ENCODE assay signal across 8 cellular contexts in genomic region chr19:44753932-44754742, GRCh38. TPM values are rescaled to one million over a fixed set of nuclear protein-coding genes. Genes with fewer than 3 reads are reported as not detected.
DNase-seq lines count a peak whose midpoint lies in the region; ATAC-seq and TF ChIP-seq lines count a peak whose summit lies in the region.

No MANE protein-coding gene starts in this region.

- peak overlapping the region; percentile 42 for H3K4me3 ChIP-seq in HEK293 (ENCODE audit: low read depth, low read length)
- H3K4me3 ChIP-seq in OCI-LY3 (ENCODE audit: low read length): peak overlapping the region; percentile 91
- peak overlapping the region; percentile 41 for H3K4me3 ChIP-seq in fibroblast of mammary gland (ENCODE audit: control insufficient read depth, low read depth, low read length)

- peak; percentile 43 for DNase-seq in D341Med (ENCODE audit: low spot score)
- peak; percentile 93 to 94 for DNase-seq in activated T-cell treated with anti-CD3 and anti-CD28 coated beads, Interleukin-2, amount 50 U/mL, for 48 hours
- peak; percentile 87 for DNase-seq in fibroblast of mammary gland (ENCODE audit: low read depth)
- peak; percentile 95 for DNase-seq in natural killer cell treated with Interleukin-12 subunit alpha and Interleukin-12 subunit beta and Interleukin-15 and Interleukin-18, amount 100 ng/mL, for 72 hours (ENCODE audit: low spot score)
- DNase-seq in stromal cell of bone marrow (ENCODE audit: low read depth): peak; percentile 69

- H3K36me3 ChIP-seq in HEK293 (ENCODE audit: control insufficient read depth in 2 of 2, insufficient read depth in 1 of 2, low read length in 2 of 2) (peaks cover 8 to 18% of the 10 kb centered on the region in 2 experiments; a peak in 2 of 3 replicates), OCI-LY3 (replicated peaks; ENCODE audit: low read depth, low read length) (peaks cover 78% of the 10 kb centered on the region)

- H3K9me3 ChIP-seq in HEK293 (ENCODE audit: control insufficient read depth, insufficient read depth, low read depth, low read length): no peaks in the 10 kb centered on the region
- H3K9me3 ChIP-seq in OCI-LY3 (ENCODE audit: insufficient read depth, low read length): no peaks in the 10 kb centered on the region

- CTCF ChIA-PET in HEK293 (lab: Yijun Ruan, JAX): interaction anchor here (0.5 to 4.8 kb wide), 11 partner anchors 11 to 523 kb away, joined by 3 to 26 read pairs (median 3); no protein-coding TSS in a partner anchor

- peaks cover 44 to 63% of the 10 kb centered on the region in 2 donors for H3K4me1 Mint-ChIP-seq in natural killer cell treated with Interleukin-12 subunit alpha and Interleukin-12 subunit beta and Interleukin-15 and Interleukin-18, amount 100 ng/mL, for 72 hours (ENCODE audit: low read depth in 2 of 2)

- no peaks in the 10 kb centered on the region for H3K27me3 ChIP-seq in OCI-LY3 (ENCODE audit: low read depth, low read length)

- H3K4me1 ChIP-seq in HEK293 (ENCODE audit: control insufficient read depth, insufficient read depth, low read length) (peaks cover 18% of the 10 kb centered on the region), OCI-LY3 (ENCODE audit: low read length) (peaks cover 60% of the 10 kb centered on the region)

- H3K9me3 Mint-ChIP-seq in natural killer cell treated with Interleukin-12 subunit alpha and Interleukin-12 subunit beta and Interleukin-15 and Interleukin-18, amount 100 ng/mL, for 72 hours: no peaks in the 10 kb centered on the region

- POLR2A ChIA-PET in HEK293 (lab: Yijun Ruan, JAX): interaction anchor here (0.5 to 2.2 kb wide), 12 partner anchors 12 to 285 kb away, joined by 3 to 9 read pairs (median 4); no protein-coding TSS in a partner anchor

- H3K79me2 ChIP-seq in OCI-LY3 (ENCODE audit: low read length): peaks cover 63% of the 10 kb centered on the region

- peaks cover 9% of the 10 kb centered on the region; the same call in 1 of the 2 replicates for H4K20me1 ChIP-seq in OCI-LY3 (ENCODE audit: insufficient read depth, low read length)

- H3K27ac ChIP-seq in HEK293 (ENCODE audit: extremely low read depth, low read depth, low read length) (peak overlapping the region; percentile 67), OCI-LY3 (ENCODE audit: low read length) (peak overlapping the region; percentile 97)

- peaks cover 27% of the 10 kb centered on the region for H3K36me3 Mint-ChIP-seq in natural killer cell treated with Interleukin-12 subunit alpha and Interleukin-12 subunit beta and Interleukin-15 and Interleukin-18, amount 100 ng/mL, for 72 hours

- TF ChIP-seq CTCF in HEK293 (tag by site-specific recombination; IDR thresholded peaks at IDR 0.05): 0 out of 2 replicates have a peak, but pooled peaks have one; percentile 24
- no peak for TF ChIP-seq CTCF in OCI-LY3 (IDR thresholded peaks at IDR 0.05; ENCODE audit: low read depth, low read length)
- TF ChIP-seq CTCF in fibroblast of mammary gland (conservative IDR thresholded peaks at IDR 0.05; ENCODE audit: control insufficient read depth, insufficient read depth, low read depth, low read length): no peak

- H3K27me3 Mint-ChIP-seq in natural killer cell treated with Interleukin-12 subunit alpha and Interleukin-12 subunit beta and Interleukin-15 and Interleukin-18, amount 100 ng/mL, for 72 hours: no peaks in the 10 kb centered on the region

- H3K9ac ChIP-seq in OCI-LY3 (ENCODE audit: low read length): peak overlapping the region; percentile 100

- no peak overlapping the region for H2AFZ ChIP-seq in OCI-LY3 (ENCODE audit: low read depth, low read length)

- ATAC-seq in natural killer cell treated with Interleukin-12 subunit alpha and Interleukin-12 subunit beta and Interleukin-15 and Interleukin-18, amount 100 ng/mL, for 72 hours: peak; percentile 56 to 74
- no peak for ATAC-seq in GM19328 (IDR thresholded peaks at IDR 0.05; ENCODE audit: unreplicated experiment)

- H3K4me2 ChIP-seq in OCI-LY3 (ENCODE audit: low read length): peak overlapping the region; percentile 100

- H3K4me3 Mint-ChIP-seq in natural killer cell treated with Interleukin-12 subunit alpha and Interleukin-12 subunit beta and Interleukin-15 and Interleukin-18, amount 100 ng/mL, for 72 hours: peak overlapping the region; percentile 98

- peak overlapping the region; percentile 84 to 98 for H3K27ac Mint-ChIP-seq in natural killer cell treated with Interleukin-12 subunit alpha and Interleukin-12 subunit beta and Interleukin-15 and Interleukin-18, amount 100 ng/mL, for 72 hours

TF ChIP-seq in HEK293, 187 proteins besides CTCF, POLR2A, EP300 and RAD21 (continues in another document):
- TF ChIP-seq ZNF776 (tag by site-specific recombination; IDR thresholded peaks at IDR 0.05; ENCODE audit: borderline replicate concordance): no peak
- peak; percentile 79 for TF ChIP-seq KLF9 (tag by site-specific recombination; IDR thresholded peaks at IDR 0.05; ENCODE audit: low read depth)
- peak; percentile 24; the same call in 1 of the 2 replicates for TF ChIP-seq WT1 (tag by site-specific recombination; IDR thresholded peaks at IDR 0.05)
- TF ChIP-seq ZBTB11 (tag by site-specific recombination; conservative IDR thresholded peaks at IDR 0.05; ENCODE audit: low read depth): 0 out of 2 replicates have a peak, but pooled peaks have one; percentile 28
- peak; percentile 67 for TF ChIP-seq SP3 (tag by site-specific recombination; IDR thresholded peaks at IDR 0.05)
- TF ChIP-seq GLIS1 (tag by site-specific recombination; IDR thresholded peaks at IDR 0.05): peak; percentile 92
- peak; percentile 91 for TF ChIP-seq GLIS2 (tag by site-specific recombination; IDR thresholded peaks at IDR 0.05)
- TF ChIP-seq ZNF416 (tag by site-specific recombination; IDR thresholded peaks at IDR 0.05): no peak
- peak; percentile 56 for TF ChIP-seq SP2 (tag by site-specific recombination; IDR thresholded peaks at IDR 0.05)
- TF ChIP-seq ZNF335 (tag by site-specific recombination; conservative IDR thresholded peaks at IDR 0.05): peak; percentile 57
- TF ChIP-seq KLF16 (tag by site-specific recombination; IDR thresholded peaks at IDR 0.05): 0 out of 2 replicates have a peak, but pooled peaks have one; percentile 24
- peak; percentile 90 for TF ChIP-seq IKZF3 (tag by site-specific recombination; IDR thresholded peaks at IDR 0.05)
- 0 out of 2 replicates have a peak, but pooled peaks have one; percentile 35 for TF ChIP-seq ZNF423 (tag by site-specific recombination; IDR thresholded peaks at IDR 0.05)
- TF ChIP-seq ZNF785 (tag by site-specific recombination; IDR thresholded peaks at IDR 0.05): no peak
- no peak for TF ChIP-seq ZNF248 (tag by site-specific recombination; IDR thresholded peaks at IDR 0.05)
- TF ChIP-seq, protein P1, sequence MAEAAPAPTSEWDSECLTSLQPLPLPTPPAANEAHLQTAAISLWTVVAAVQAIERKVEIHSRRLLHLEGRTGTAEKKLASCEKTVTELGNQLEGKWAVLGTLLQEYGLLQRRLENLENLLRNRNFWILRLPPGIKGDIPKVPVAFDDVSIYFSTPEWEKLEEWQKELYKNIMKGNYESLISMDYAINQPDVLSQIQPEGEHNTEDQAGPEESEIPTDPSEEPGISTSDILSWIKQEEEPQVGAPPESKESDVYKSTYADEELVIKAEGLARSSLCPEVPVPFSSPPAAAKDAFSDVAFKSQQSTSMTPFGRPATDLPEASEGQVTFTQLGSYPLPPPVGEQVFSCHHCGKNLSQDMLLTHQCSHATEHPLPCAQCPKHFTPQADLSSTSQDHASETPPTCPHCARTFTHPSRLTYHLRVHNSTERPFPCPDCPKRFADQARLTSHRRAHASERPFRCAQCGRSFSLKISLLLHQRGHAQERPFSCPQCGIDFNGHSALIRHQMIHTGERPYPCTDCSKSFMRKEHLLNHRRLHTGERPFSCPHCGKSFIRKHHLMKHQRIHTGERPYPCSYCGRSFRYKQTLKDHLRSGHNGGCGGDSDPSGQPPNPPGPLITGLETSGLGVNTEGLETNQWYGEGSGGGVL (tag by site-specific recombination; IDR thresholded peaks at IDR 0.05): peak; percentile 69
- peak; percentile 59; the same call in 1 of the 2 replicates for TF ChIP-seq ZNF76 (tag by site-specific recombination; IDR thresholded peaks at IDR 0.05; ENCODE audit: borderline replicate concordance, low read depth)

RNA-seq across cellular contexts. Expression of gene BCL3, which starts 5.6 kb away (rescaled TPM):
- total RNA-seq in natural killer cell treated with Interleukin-12 subunit alpha and Interleukin-12 subunit beta and Interleukin-15 and Interleukin-18, amount 100 ng/mL, for 72 hours: 100 to 1,000 TPM; 117 to 122 TPM

RNA-seq across cellular contexts. Expression of gene CBLC, which starts 23.6 kb away (rescaled TPM):
- not detected for total RNA-seq in natural killer cell treated with Interleukin-12 subunit alpha and Interleukin-12 subunit beta and Interleukin-15 and Interleukin-18, amount 100 ng/mL, for 72 hours

RNA-seq across cellular contexts. Expression of gene BCAM, which starts 54.8 kb away (rescaled TPM):
- total RNA-seq in natural killer cell treated with Interleukin-12 subunit alpha and Interleukin-12 subunit beta and Interleukin-15 and Interleukin-18, amount 100 ng/mL, for 72 hours: not detected

RNA-seq across cellular contexts. Expression of gene CEACAM16, which starts 55.2 kb away (rescaled TPM):
- total RNA-seq in natural killer cell treated with Interleukin-12 subunit alpha and Interleukin-12 subunit beta and Interleukin-15 and Interleukin-18, amount 100 ng/mL, for 72 hours: not detected

Comparison
In these comparisons a context has a peak if more than half of its experiments do, and no peak if none do; other contexts are left out.
1. DNase-seq: peak in every context shown above with its lines; median percentile 95 in natural killer cell treated with Interleukin-12 subunit alpha and Interleukin-12 subunit beta and Interleukin-15 and Interleukin-18, amount 100 ng/mL, for 72 hours; 94 in activated T-cell treated with anti-CD3 and anti-CD28 coated beads, Interleukin-2, amount 50 U/mL, for 48 hours; 87 in fibroblast of mammary gland; 69 in stromal cell of bone marrow; 43 in D341Med.
2. H3K4me3 ChIP-seq: peak in every context shown above with its lines; median percentile 91 in OCI-LY3; 42 in HEK293; 41 in fibroblast of mammary gland.